Comparison of ENCODE assay signal across 8 cellular contexts in the genomic region with DNA sequence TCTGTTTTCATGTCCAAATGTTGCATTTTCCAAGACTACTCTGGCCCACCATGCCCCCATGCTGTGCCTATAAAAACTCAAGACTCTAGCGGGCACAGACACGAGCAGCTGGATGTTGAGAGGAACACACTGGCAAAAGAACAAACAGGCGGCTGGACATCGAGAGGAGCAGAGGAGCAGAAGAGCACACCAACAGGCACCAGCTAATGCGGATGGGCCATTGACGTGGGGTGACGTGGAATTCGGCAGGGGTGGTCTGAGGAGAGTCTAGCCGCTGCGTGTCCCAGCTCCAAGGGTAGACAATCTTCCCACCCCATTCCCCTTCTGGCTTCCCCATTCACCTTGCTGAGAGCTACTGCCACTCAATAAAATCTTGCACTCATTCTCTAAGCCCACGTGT.
"Had no signal": no experiment of that assay in that cellular context is flagged by ENCODE, and none has a peak within 500 bp of the region (broad histone marks: within the 10 kb centered on the region; RNA-seq: fewer than 3 reads in every experiment).

No MANE protein-coding gene starts in this region.

- H3K9me3 Mint-ChIP-seq: H9 had no signal

- H3K4me2 ChIP-seq: KMS-11 had no signal

- H3K4me1 Mint-ChIP-seq: H9 had no signal

- H3K4me3 Mint-ChIP-seq: H9 had no signal

- FAIRE-seq: H54, HTR-8/SVneo had no signal

- DNase-seq: GOT3, H9, HCEC 1CT, IMR-90, KBM-7 had no signal

- H3K9ac ChIP-seq: KMS-11 had no signal

- H3K27ac ChIP-seq: KMS-11 had no signal
